8 cellular contexts compared by ENCODE assay signal in the genomic region with DNA sequence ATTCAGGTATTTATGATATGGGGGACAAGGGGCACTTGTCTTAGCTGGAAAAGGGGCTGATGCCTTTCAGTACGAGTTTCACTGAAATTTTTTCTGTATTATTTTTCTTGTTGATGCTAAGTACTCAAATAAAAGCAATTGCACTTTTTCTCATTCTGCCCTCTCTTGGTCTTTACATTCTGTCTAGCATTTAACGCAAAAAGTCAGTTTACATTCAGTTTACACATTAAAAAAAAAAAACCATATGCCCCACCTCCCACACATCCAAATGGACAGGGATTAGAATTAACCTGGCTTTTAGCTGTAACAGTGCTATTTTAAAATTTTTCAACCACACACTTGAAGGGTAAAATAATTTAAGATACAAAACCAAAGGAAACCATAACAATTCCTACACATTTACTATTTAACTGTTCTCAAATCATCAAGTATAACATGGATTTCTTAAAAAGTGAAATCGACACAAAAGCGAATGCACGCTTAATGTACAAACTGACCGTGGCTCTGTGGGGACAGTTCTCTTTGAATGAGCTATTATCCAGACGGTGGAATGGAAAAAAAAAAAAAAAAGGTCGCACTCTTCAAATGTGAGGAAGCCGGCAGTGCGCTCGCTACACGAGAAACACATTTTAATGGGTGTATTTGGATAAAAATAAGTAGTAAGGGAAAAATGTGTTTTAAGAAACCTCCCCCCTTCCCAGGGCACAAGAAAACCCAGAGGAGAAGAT. TPM values are rescaled to one million over a fixed set of nuclear protein-coding genes. Genes with fewer than 3 reads are reported as not detected.
DNase-seq lines count a peak whose midpoint lies in the region; ATAC-seq and TF ChIP-seq lines count a peak whose summit lies in the region.

No MANE protein-coding gene starts in this region.

- H3K27ac ChIP-seq in SU-DHL-6 (ENCODE audit: low read depth, low read length) (no peak overlapping the region), sigmoid colon (peak overlapping the region in 3 of 4 donors; percentile 83 to 84 (median 83))

- no peaks in the 10 kb centered on the region for H3K27me3 ChIP-seq in SU-DHL-6 (ENCODE audit: low read length)
- H3K27me3 ChIP-seq in sigmoid colon: no peaks in the 10 kb centered on the region

- no peak for TF ChIP-seq POLR2A in sigmoid colon (IDR thresholded peaks at IDR 0.05)

- no peak overlapping the region for H2AFZ ChIP-seq in SU-DHL-6 (ENCODE audit: low read depth, low read length, severe bottlenecking)

- H3K4me1 ChIP-seq in sigmoid colon: peaks cover 0 to 11% (median 0%) of the 10 kb centered on the region in 4 donors

- intact Hi-C loops in sigmoid colon (cut with DNase I): loop anchor here (2.0 to 10.0 kb wide), 3 partner anchors 152 to 782 kb away; partner anchors contain the start of genes ACSL4 and NXT2

- peak overlapping the region; percentile 84 for H3K4me3 Mint-ChIP-seq in activated CD8-positive, alpha-beta memory T cell treated with anti-CD3 and anti-CD28 coated beads, Interleukin-2, amount 10 ng/mL, durations not matched to agents 7 days and 5 days

- H3K36me3 ChIP-seq in SU-DHL-6 (ENCODE audit: low read length) (no peaks in the 10 kb centered on the region), sigmoid colon (no peaks in the 10 kb centered on the region)

- no peaks in the 10 kb centered on the region for H3K36me3 Mint-ChIP-seq in activated CD8-positive, alpha-beta memory T cell treated with anti-CD3 and anti-CD28 coated beads, Interleukin-2, amount 10 ng/mL, durations not matched to agents 7 days and 5 days

- no peaks in the 10 kb centered on the region for H3K9me2 ChIP-seq in SU-DHL-6 (replicated peaks; ENCODE audit: insufficient read depth, low read length)

- H3K79me2 ChIP-seq in SU-DHL-6 (ENCODE audit: insufficient read depth, low read length): peaks cover 15% of the 10 kb centered on the region

- H3K4me3 ChIP-seq in SU-DHL-6 (ENCODE audit: insufficient read depth, low read length, poor library complexity, severe bottlenecking) (peak overlapping the region; percentile 75), fibroblast of the aortic adventitia (ENCODE audit: low read depth, low read length) (peak overlapping the region; percentile 77), sigmoid colon (peak overlapping the region; percentile 62 to 81 (median 72))

- 3 to 6% methylated on average over 12 of the region's 12 CpGs for WGBS in sigmoid colon, 2 donors

- no peaks in the 10 kb centered on the region for H3F3A ChIP-seq in SU-DHL-6 (ENCODE audit: insufficient read depth)

- CTCF ChIA-PET in activated CD8-positive, alpha-beta memory T cell treated with anti-CD3 and anti-CD28 coated beads, Interleukin-2, amount 10 ng/mL, durations not matched to agents 7 days and 5 days (lab: Charles Lee): interaction anchor here (0.6 to 1.6 kb wide), 6 partner anchors 22 to 156 kb away, joined by 3 to 4 read pairs (median 3); no protein-coding TSS in a partner anchor

- H3K4me1 Mint-ChIP-seq in activated CD8-positive, alpha-beta memory T cell treated with anti-CD3 and anti-CD28 coated beads, Interleukin-2, amount 10 ng/mL, durations not matched to agents 7 days and 5 days: peaks cover 26% of the 10 kb centered on the region

- no peak for TF ChIP-seq CTCF in SU-DHL-6 (IDR thresholded peaks at IDR 0.05; ENCODE audit: insufficient read depth, low read length, poor library complexity, severe bottlenecking)
- no peak for TF ChIP-seq CTCF in fibroblast of the aortic adventitia (IDR thresholded peaks at IDR 0.05; ENCODE audit: insufficient read depth, low read length)
- no peak for TF ChIP-seq CTCF in sigmoid colon (IDR thresholded peaks at IDR 0.05)

- H3K9me3 ChIP-seq in SU-DHL-6 (ENCODE audit: insufficient read depth, low read length) (no peaks in the 10 kb centered on the region), sigmoid colon (no peaks in the 10 kb centered on the region)

- H4K20me1 ChIP-seq in SU-DHL-6 (ENCODE audit: low read depth, low read length): peaks cover 7% of the 10 kb centered on the region; the same call in 1 of the 2 replicates

- TF ChIP-seq EP300 in sigmoid colon (IDR thresholded peaks at IDR 0.05): no peak

- H3K9me3 Mint-ChIP-seq in activated CD8-positive, alpha-beta memory T cell treated with anti-CD3 and anti-CD28 coated beads, Interleukin-2, amount 10 ng/mL, durations not matched to agents 7 days and 5 days (ENCODE audit: low read depth): no peaks in the 10 kb centered on the region

- DNase-seq in activated CD8-positive, alpha-beta memory T cell treated with anti-CD3 and anti-CD28 coated beads, Interleukin-2, amount 10 ng/mL, durations not matched to agents 7 days and 5 days: no peak
- DNase-seq in activated CD8-positive, alpha-beta memory T cell treated with anti-CD3 and anti-CD28 coated beads, Interleukin-2, amount 50 U/mL, for 48 hours: no peak
- no peak for DNase-seq in fibroblast of the aortic adventitia (ENCODE audit: low read depth)
- DNase-seq in sigmoid colon: no peak
- no peak for DNase-seq in left lobe of liver (ENCODE audit: low spot score)

- peak overlapping the region; percentile 65 for H3K4me2 ChIP-seq in SU-DHL-6 (ENCODE audit: low read depth, low read length, poor library complexity, severe bottlenecking)

- no peak for ATAC-seq in activated CD8-positive, alpha-beta memory T cell treated with anti-CD3 and anti-CD28 coated beads, Interleukin-2, amount 10 ng/mL, durations not matched to agents 7 days and 5 days
- ATAC-seq in left lobe of liver (no peak), HG02642 (IDR thresholded peaks at IDR 0.05; ENCODE audit: poor library complexity, unreplicated experiment) (no peak), GM21447 (IDR thresholded peaks at IDR 0.05; ENCODE audit: unreplicated experiment) (no peak)

- H3K27me3 Mint-ChIP-seq in activated CD8-positive, alpha-beta memory T cell treated with anti-CD3 and anti-CD28 coated beads, Interleukin-2, amount 10 ng/mL, durations not matched to agents 7 days and 5 days: no peaks in the 10 kb centered on the region

- H3K9ac ChIP-seq in SU-DHL-6 (ENCODE audit: low read length): peak overlapping the region; percentile 93

- peak overlapping the region; percentile 88 for H3K27ac Mint-ChIP-seq in activated CD8-positive, alpha-beta memory T cell treated with anti-CD3 and anti-CD28 coated beads, Interleukin-2, amount 10 ng/mL, durations not matched to agents 7 days and 5 days

RNA-seq across cellular contexts. Expression of gene AMMECR1, which starts 1.4 kb away (rescaled TPM):
- 10 to 100 TPM in 1 of 2 experiments, 1 to 10 TPM in 1; 8.8 to 10.1 TPM for total RNA-seq in activated CD8-positive, alpha-beta memory T cell treated with anti-CD3 and anti-CD28 coated beads, Interleukin-2, amount 10 ng/mL, durations not matched to agents 7 days and 5 days
- total RNA-seq in fibroblast of the aortic adventitia (ENCODE audit: low replicate concordance): 13.8 and 24.8 TPM in 2 replicates
- total RNA-seq in sigmoid colon: 1 to 10 TPM; 1.5 to 3.2 (median 2.2) TPM
- polyA plus RNA-seq in sigmoid colon: 1 to 10 TPM; 3.6 to 8.1 (median 5.4) TPM
- total RNA-seq in left lobe of liver: 3.0 TPM

RNA-seq across cellular contexts. Expression of gene RTL9, which starts 42.1 kb away (rescaled TPM):
- not detected for total RNA-seq in activated CD8-positive, alpha-beta memory T cell treated with anti-CD3 and anti-CD28 coated beads, Interleukin-2, amount 10 ng/mL, durations not matched to agents 7 days and 5 days
- total RNA-seq in fibroblast of the aortic adventitia (ENCODE audit: low replicate concordance): 1.5 TPM in 1 of 2 replicates, not detected in the other
- under 1 TPM in 2 of 4 donors, not detected in 2; under 0.01 to 0.28 TPM for total RNA-seq in sigmoid colon
- polyA plus RNA-seq in sigmoid colon: under 1 TPM in 1 of 3 donors, not detected in 2; 0.03 TPM
- total RNA-seq in left lobe of liver: 0.08 TPM
